In the genomic region with DNA sequence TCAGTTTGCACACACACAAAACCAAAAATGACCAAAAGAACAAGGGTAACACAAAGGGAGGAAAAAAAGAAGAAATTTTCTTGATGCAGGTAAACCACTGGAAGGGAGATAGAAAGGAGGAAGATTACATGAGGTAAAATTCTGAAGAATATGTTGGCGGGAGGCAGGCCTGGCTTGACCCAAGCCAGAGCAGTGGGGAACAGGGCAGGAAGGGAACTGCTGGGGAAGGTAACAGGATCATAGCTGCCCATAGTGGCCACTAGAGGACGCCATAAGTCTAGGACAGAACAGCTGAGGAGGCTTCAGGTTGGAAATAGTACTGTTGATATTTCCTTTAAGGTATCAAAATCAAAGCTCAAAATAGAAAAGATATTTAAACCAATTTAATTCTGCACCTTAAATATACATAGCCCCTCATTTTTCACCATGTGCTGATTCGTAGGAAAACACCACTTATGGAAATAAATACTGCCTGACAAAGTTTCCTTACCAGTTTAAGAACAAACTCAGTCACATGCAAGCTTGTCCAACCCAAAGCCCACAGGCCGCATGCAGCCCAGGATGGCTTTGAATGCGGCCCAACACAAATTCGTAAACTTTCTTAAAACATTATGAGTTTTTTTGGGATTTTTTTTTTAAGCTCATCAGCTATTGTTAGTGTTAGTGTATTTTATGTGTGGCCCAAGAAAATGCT, we compare ENCODE assay signal across 8 cellular contexts. TPM values are rescaled to one million over a fixed set of nuclear protein-coding genes. Genes with fewer than 3 reads are reported as not detected.
DNase-seq lines count a peak whose midpoint lies in the region; ATAC-seq and TF ChIP-seq lines count a peak whose summit lies in the region.

No MANE protein-coding gene starts in this region.

- no peaks in the 10 kb centered on the region for H3K27me3 ChIP-seq in DND-41 (ENCODE audit: insufficient read depth, low read length, poor library complexity)
- no peaks in the 10 kb centered on the region for H3K27me3 ChIP-seq in left ventricle myocardium inferior (ENCODE audit: low read depth)
- H3K27me3 ChIP-seq in gastrocnemius medialis: no peaks in the 10 kb centered on the region

- no peak overlapping the region for H3K9ac ChIP-seq in DND-41 (ENCODE audit: low read depth, low read length)

- H3K27ac ChIP-seq in DND-41 (ENCODE audit: low read length): no peak overlapping the region
- H3K27ac ChIP-seq in left ventricle myocardium inferior (replicated peaks): no peak overlapping the region
- H3K27ac ChIP-seq in gastrocnemius medialis: no peak overlapping the region

- peak; percentile 81 for TF ChIP-seq CTCF in DND-41 (IDR thresholded peaks at IDR 0.05; ENCODE audit: borderline replicate concordance, extremely low read depth, low read length, poor library complexity, severe bottlenecking)
- peak; percentile 94 for TF ChIP-seq CTCF in left ventricle myocardium inferior (IDR thresholded peaks at IDR 0.05; ENCODE audit: borderline replicate concordance)
- TF ChIP-seq CTCF in gastrocnemius medialis (IDR thresholded peaks at IDR 0.05 in 4 of 5, conservative IDR thresholded peaks at IDR 0.05 in 1 of 5): peak; percentile 75 to 92 (median 85)

- H4K20me1 ChIP-seq in DND-41 (ENCODE audit: insufficient read depth, low read length): 0 out of 2 replicates have a peak, but pooled peaks cover 2% of the 10 kb centered on the region

- in situ Hi-C loops in gastrocnemius medialis (cut with MboI; ENCODE audit: low sequenced_read_pairs in 4 of 4): loop anchor here in 3 of 4 donors (5.0 to 25.0 kb wide), 4 partner anchors 121 to 239 kb away; no protein-coding TSS in a partner anchor

- H3K4me2 ChIP-seq in DND-41 (ENCODE audit: insufficient read depth, low read length): no peak overlapping the region

- peaks cover 45% of the 10 kb centered on the region for H3K36me3 Mint-ChIP-seq in activated naive CD8-positive, alpha-beta T cell treated with anti-CD3 and anti-CD28 coated beads, Interleukin-2, amount 50 U/mL, for 24 hours (ENCODE audit: low read depth)

- no peaks in the 10 kb centered on the region for H3K9me3 Mint-ChIP-seq in activated naive CD8-positive, alpha-beta T cell treated with anti-CD3 and anti-CD28 coated beads, Interleukin-2, amount 50 U/mL, for 24 hours

- intact Hi-C loops in left ventricle myocardium inferior (cut with micrococcal nuclease): loop anchor here (10.0 kb wide), 1 partner anchor 131 kb away; no protein-coding TSS in a partner anchor
- intact Hi-C loops in gastrocnemius medialis (cut with DNase I; ENCODE audit: low total_unique reads): loop anchor here (1.0 to 10.0 kb wide), 2 partner anchors 128 to 231 kb away; no protein-coding TSS in a partner anchor

- H3K9me3 ChIP-seq in DND-41 (ENCODE audit: insufficient read depth, low read length, severe bottlenecking) (no peaks in the 10 kb centered on the region), left ventricle myocardium inferior (replicated peaks) (no peaks in the 10 kb centered on the region), gastrocnemius medialis (no peaks in the 10 kb centered on the region)

- no peak overlapping the region for H3K4me3 Mint-ChIP-seq in activated naive CD8-positive, alpha-beta T cell treated with anti-CD3 and anti-CD28 coated beads, Interleukin-2, amount 50 U/mL, for 24 hours

- H3K36me3 ChIP-seq in DND-41 (ENCODE audit: insufficient read depth, low read length) (peaks cover 86% of the 10 kb centered on the region), left ventricle myocardium inferior (peaks cover 90% of the 10 kb centered on the region), gastrocnemius medialis (peaks cover 3 to 59% of the 10 kb centered on the region in 2 donors)

- DNase-seq in DND-41 (peak; percentile 45), LHCN-M2 (ENCODE audit: low read depth) (peak; percentile 54), RPMI7951 (ENCODE audit: low read depth) (peak; percentile 53), left ventricle myocardium inferior (no peak), gastrocnemius medialis (peak in 1 of 2 donors; percentile 50)
- DNase-seq in activated naive CD8-positive, alpha-beta T cell treated with anti-CD3 and anti-CD28 coated beads, Interleukin-2, amount 50 U/mL, for 24 hours: peak; percentile 34

- H3K79me2 ChIP-seq in DND-41 (ENCODE audit: insufficient read depth, low read length): no peaks in the 10 kb centered on the region

- ATAC-seq in DND-41 (ENCODE audit: insufficient read depth, low read depth) (peak; percentile 93), GM21576 (IDR thresholded peaks at IDR 0.05; ENCODE audit: unreplicated experiment) (peak; percentile 78), gastrocnemius medialis (peak; percentile 70 to 96), HG02840 (IDR thresholded peaks at IDR 0.05; ENCODE audit: low FRiP score, unreplicated experiment) (no peak)
- ATAC-seq in activated naive CD8-positive, alpha-beta T cell treated with anti-CD3 and anti-CD28 coated beads, Interleukin-2, amount 50 U/mL, for 24 hours: peak; percentile 85

- no peaks in the 10 kb centered on the region for H3K27me3 Mint-ChIP-seq in activated naive CD8-positive, alpha-beta T cell treated with anti-CD3 and anti-CD28 coated beads, Interleukin-2, amount 50 U/mL, for 24 hours

- H3K4me1 ChIP-seq in DND-41 (ENCODE audit: insufficient read depth, low read length): no peaks in the 10 kb centered on the region
- no peaks in the 10 kb centered on the region for H3K4me1 ChIP-seq in left ventricle myocardium inferior
- no peaks in the 10 kb centered on the region for H3K4me1 ChIP-seq in gastrocnemius medialis

- no peak overlapping the region for H3K4me3 ChIP-seq in DND-41 (ENCODE audit: low read depth in 1 of 2, low read length in 2 of 2)
- no peak overlapping the region for H3K4me3 ChIP-seq in left ventricle myocardium inferior
- no peak overlapping the region for H3K4me3 ChIP-seq in gastrocnemius medialis

- TF ChIP-seq POLR2A in gastrocnemius medialis (IDR thresholded peaks at IDR 0.05): no peak

- H2AFZ ChIP-seq in DND-41 (ENCODE audit: low read depth, low read length): no peak overlapping the region

- H3K4me1 Mint-ChIP-seq in activated naive CD8-positive, alpha-beta T cell treated with anti-CD3 and anti-CD28 coated beads, Interleukin-2, amount 50 U/mL, for 24 hours: no peaks in the 10 kb centered on the region

- no peak overlapping the region for H3K27ac Mint-ChIP-seq in activated naive CD8-positive, alpha-beta T cell treated with anti-CD3 and anti-CD28 coated beads, Interleukin-2, amount 50 U/mL, for 24 hours

RNA-seq across cellular contexts. Expression of a gene that starts 15.5 kb away (rescaled TPM):
- total RNA-seq in LHCN-M2 (2014; rRNA removed): 158 and 170 TPM in 2 replicates
- polyA plus RNA-seq in LHCN-M2 (2012): 52.7 TPM
- total RNA-seq in RPMI7951 (2014; rRNA removed; shearing (Covaris generic)): 123 and 159 TPM in 2 replicates
- 74.6 TPM for total RNA-seq in left ventricle myocardium inferior
- 10 to 100 TPM; 30.0 to 60.1 (median 41.4) TPM for total RNA-seq in gastrocnemius medialis

RNA-seq across cellular contexts. Expression of a gene that starts 16.0 kb away (rescaled TPM):
- total RNA-seq in LHCN-M2 (2014; rRNA removed) (41.4 and 42.4 TPM in 2 replicates), left ventricle myocardium inferior (1.4 TPM), gastrocnemius medialis (1 to 10 TPM in 3 of 4 donors, under 1 TPM in 1; 0.40 to 5.7 (median 1.2) TPM)
- 13.9 TPM for polyA plus RNA-seq in LHCN-M2 (2012)
- 33.3 and 53.0 TPM in 2 replicates for total RNA-seq in RPMI7951 (2014; rRNA removed; shearing (Covaris generic))

RNA-seq across cellular contexts. Expression of a gene that starts 52.3 kb away (rescaled TPM):
- total RNA-seq in LHCN-M2 (2014; rRNA removed) (59.4 and 67.0 TPM in 2 replicates), left ventricle myocardium inferior (0.44 TPM), gastrocnemius medialis (1 to 10 TPM in 1 of 4 donors, under 1 TPM in 1, not detected in 2; 0.13 to 1.3 TPM)
- 29.7 TPM for polyA plus RNA-seq in LHCN-M2 (2012)
- 56.6 and 61.0 TPM in 2 replicates for total RNA-seq in RPMI7951 (2014; rRNA removed; shearing (Covaris generic))

Comparison
In these comparisons a context has a peak if more than half of its experiments do, and no peak if none do; other contexts are left out.
1. RNA of a gene that starts 52.3 kb away (total RNA-seq): 59.4 to 67.0 TPM in LHCN-M2 and 56.6 to 61.0 TPM in RPMI7951; 0.44 TPM in left ventricle myocardium inferior (single experiment) and 0.13 to 1.3 TPM in gastrocnemius medialis; every median in the first group is over 10 times any median in the second.
2. Peak in every context shown above with its lines, with median percentiles within 50 percentile points of each other: CTCF ChIP-seq.